21 cellular contexts compared by ENCODE assay signal in the genomic region with DNA sequence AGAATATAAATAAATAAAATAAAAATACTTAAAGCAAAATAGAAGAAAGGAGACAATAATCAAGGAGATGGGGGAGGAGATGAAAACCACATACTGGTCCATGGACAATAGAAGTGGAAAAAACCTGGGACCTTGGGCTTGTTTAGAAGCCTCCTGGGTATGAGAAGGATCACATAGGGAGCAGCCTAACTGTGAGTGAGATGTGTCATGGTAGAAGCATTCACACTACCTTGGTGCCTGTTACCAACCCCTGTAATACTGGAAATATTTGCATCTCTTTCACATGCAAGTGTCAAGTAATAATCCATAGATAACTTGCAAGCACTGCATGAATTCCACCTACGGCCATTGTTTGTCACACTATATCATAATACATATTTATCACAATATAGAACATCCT. TPM values are rescaled to one million over a fixed set of nuclear protein-coding genes. Genes with fewer than 3 reads are reported as not detected.
DNase-seq lines count a peak whose midpoint lies in the region; ATAC-seq, FAIRE-seq and TF ChIP-seq lines count a peak whose summit lies in the region.
"Had no signal": no experiment of that assay in that cellular context is flagged by ENCODE, and none has a peak within 500 bp of the region (broad histone marks: within the 10 kb centered on the region; RNA-seq: fewer than 3 reads in every experiment).

No MANE protein-coding gene starts in this region.

- H3K27ac ChIP-seq in epithelial cell of prostate, result peak overlapping the region; percentile 36
- H3K27ac ChIP-seq in keratinocyte (ENCODE audit: control insufficient read depth, insufficient read depth, low read length), result no peak overlapping the region
- H3K27ac ChIP-seq in osteoblast (ENCODE audit: low read depth, low read length), result no peak overlapping the region
- H3K27ac ChIP-seq: 22Rv1, BLaER1, C4-2B, GM23248 had no signal

- H3K4me2 ChIP-seq in keratinocyte (ENCODE audit: control insufficient read depth, extremely low read depth, insufficient read depth, low read depth, low read length) (no peak overlapping the region), osteoblast (ENCODE audit: insufficient read depth, low read length) (no peak overlapping the region)
- H3K4me2 ChIP-seq: BLaER1 had no signal

- peak; percentile 20 for FAIRE-seq in keratinocyte (lab: Jason Lieb, UNC)
- FAIRE-seq: A204.1, G401.6, GM12892 had no signal

- TF ChIP-seq CTCF in keratinocyte (optimal IDR thresholded peaks at IDR 0.05 in 1 of 3, IDR thresholded peaks at IDR 0.05 in 1 of 3, conservative IDR thresholded peaks at IDR 0.05 in 1 of 3; ENCODE audit: extremely low read depth in 1 of 3, insufficient read depth in 2 of 3, low read length in 3 of 3), result no peak
- no peak for TF ChIP-seq CTCF in osteoblast (IDR thresholded peaks at IDR 0.05; ENCODE audit: extremely low read depth, low read depth, low read length)

- peak; percentile 54 for DNase-seq in NCI-H226
- no peak for DNase-seq in epithelial cell of prostate (ENCODE audit: low read depth, low spot score)
- DNase-seq in keratinocyte (ENCODE audit: low read depth, low spot score), result no peak
- DNase-seq in osteoblast (ENCODE audit: insufficient read length, low spot score, missing footprints), result peak; percentile 14
- no peak for DNase-seq in NCI-H2196 (lab: John Stamatoyannopoulos, UW; ENCODE audit: unreplicated experiment)
- no peak for DNase-seq in iPS-NIHi7 (ENCODE audit: extremely low spot score)
- DNase-seq: Caco-2; CD4-positive, CD25-positive, alpha-beta regulatory T cell; CD8-positive, alpha-beta T cell; DMS153; DND-41; GM23248; H9 had no signal

- no peak overlapping the region for H3K9ac ChIP-seq in keratinocyte (ENCODE audit: control insufficient read depth, extremely low read depth, insufficient read depth, low read length)
- H3K9ac ChIP-seq: BLaER1, GM23248 had no signal

- H3K79me2 ChIP-seq in keratinocyte (ENCODE audit: control insufficient read depth, insufficient read depth, low read length), result no peaks in the 10 kb centered on the region
- no peaks in the 10 kb centered on the region for H3K79me2 ChIP-seq in osteoblast (ENCODE audit: insufficient read depth, low read length)

- H3K36me3 ChIP-seq in keratinocyte (ENCODE audit: control insufficient read depth in 2 of 2, extremely low read depth in 1 of 2, insufficient read depth in 2 of 2, low read length in 2 of 2) (no peaks in the 10 kb centered on the region), osteoblast (ENCODE audit: insufficient read depth, low read length) (no peaks in the 10 kb centered on the region)

- H2AFZ ChIP-seq in keratinocyte (ENCODE audit: control insufficient read depth, low read length) (no peak overlapping the region), osteoblast (ENCODE audit: low read length) (no peak overlapping the region)
- H2AFZ ChIP-seq: GM23248 had no signal

- no peaks in the 10 kb centered on the region for H3K9me1 ChIP-seq in keratinocyte (ENCODE audit: control insufficient read depth, extremely low read depth, insufficient read depth, low read length)

- H3K27me3 ChIP-seq in keratinocyte (ENCODE audit: control insufficient read depth, extremely low read depth, insufficient read depth, low read length) (no peaks in the 10 kb centered on the region), osteoblast (ENCODE audit: insufficient read depth, low read length) (no peaks in the 10 kb centered on the region)
- H3K27me3 ChIP-seq: BLaER1 had no signal

- H3K9me3 ChIP-seq in keratinocyte (ENCODE audit: control insufficient read depth, low read depth, low read length) (no peaks in the 10 kb centered on the region), osteoblast (ENCODE audit: low read depth, low read length) (no peaks in the 10 kb centered on the region)

- H4K20me1 ChIP-seq in keratinocyte (ENCODE audit: control insufficient read depth, extremely low read depth, insufficient read depth, low read length) (no peaks in the 10 kb centered on the region), osteoblast (ENCODE audit: insufficient read depth, low read length) (no peaks in the 10 kb centered on the region)
- H4K20me1 ChIP-seq: BLaER1 had no signal

- no peak for ATAC-seq in GM19463 (IDR thresholded peaks at IDR 0.05; ENCODE audit: unreplicated experiment)
- ATAC-seq: CD8-positive, alpha-beta T cell; HCT116 had no signal

- peaks cover 3% of the 10 kb centered on the region for H3K4me1 ChIP-seq in keratinocyte (ENCODE audit: control insufficient read depth, extremely low read depth, insufficient read depth, low read length)
- H3K4me1 ChIP-seq in osteoblast (ENCODE audit: insufficient read depth, low read length), result no peaks in the 10 kb centered on the region
- H3K4me1 ChIP-seq: BLaER1, Caco-2 had no signal

- dilution Hi-C loops in keratinocyte (cut with MboI; ENCODE audit: extremely low pct_ligation_motif_present, low sequenced_read_pairs), result no loop called here

- H3K4me3 ChIP-seq in keratinocyte (ENCODE audit: control insufficient read depth in 2 of 3, extremely low read depth in 1 of 3, insufficient read depth in 2 of 3, low read depth in 1 of 3, low read length in 3 of 3) (no peak overlapping the region), osteoblast (ENCODE audit: insufficient read depth, low read length) (no peak overlapping the region)
- H3K4me3 ChIP-seq: BLaER1, GM23248 had no signal

RNA-seq across cellular contexts. Expression of gene RNF103, which starts 23.2 kb away (rescaled TPM):
- polyA plus RNA-seq in keratinocyte, result 11.0 to 15.7 TPM (median 11.7 TPM) in 3 replicates
- polyA plus RNA-seq in keratinocyte (2011; ENCODE audit: low read depth), result 24.0 TPM
- 6.4 and 10.9 TPM in 2 replicates for polyA plus RNA-seq in keratinocyte (2011; cell fraction: cytosol; rRNA removed)
- polyA plus RNA-seq in keratinocyte (2011; cell fraction: nucleus; rRNA removed), result 20.9 and 30.1 TPM in 2 replicates
- polyA plus RNA-seq in keratinocyte (2012; ENCODE audit: low replicate concordance), result 10.0 and 23.6 TPM in 2 replicates
- 2.6 to 15.2 TPM (median 8.1 TPM) in 3 replicates for polyA minus RNA-seq in keratinocyte
- 9.0 TPM for polyA minus RNA-seq in keratinocyte (2011; cell fraction: cytosol; rRNA and poly(A)+ RNA removed)
- polyA minus RNA-seq in keratinocyte (2011; cell fraction: nucleus; rRNA and poly(A)+ RNA removed), result 19.0 and 31.4 TPM in 2 replicates
- total RNA-seq in osteoblast, result 28.2 and 37.4 TPM in 2 replicates

Comparison
In these comparisons a context has a peak if more than half of its experiments do, and no peak if none do; other contexts are left out.
1. DNase-seq: peak in NCI-H226 (single experiment) and osteoblast (single experiment); none in epithelial cell of prostate (single experiment), keratinocyte (single experiment), NCI-H2196 (single experiment) and iPS-NIHi7 (single experiment).